ENCODE assay signal across 8 cellular contexts in genomic region chr3:108124337-108125150, GRCh38. TPM values are rescaled to one million over a fixed set of nuclear protein-coding genes. Genes with fewer than 3 reads are reported as not detected.
A peak's percentile ranks its signal among the peaks of the same experiment; 100 is the strongest.
DNase-seq lines count a peak whose midpoint lies in the region; ATAC-seq and TF ChIP-seq lines count a peak whose summit lies in the region.

No MANE protein-coding gene starts in this region.

- H3K27ac Mint-ChIP-seq in stimulated activated memory B cell treated with anti-CD40 and anti-IgM and Interleukin-4, amounts not matched to agents 10 μg/mL and 1 μg/mL and 100 μg/mL, for 72 hours, result peak overlapping the region; percentile 91

- H3K36me3 ChIP-seq in lung (ENCODE audit: control insufficient read depth in 2 of 2, insufficient read depth in 2 of 2, low read length in 2 of 2), result no peaks in the 10 kb centered on the region

- peak overlapping the region; percentile 96 for H3K4me3 Mint-ChIP-seq in stimulated activated memory B cell treated with anti-CD40 and anti-IgM and Interleukin-4, amounts not matched to agents 10 μg/mL and 1 μg/mL and 100 μg/mL, for 72 hours

- no peaks in the 10 kb centered on the region for H3K27me3 ChIP-seq in lung (ENCODE audit: control insufficient read depth, insufficient read depth)

- peaks cover 4% of the 10 kb centered on the region for H3K9me3 Mint-ChIP-seq in stimulated activated memory B cell treated with anti-CD40 and anti-IgM and Interleukin-4, amounts not matched to agents 10 μg/mL and 1 μg/mL and 100 μg/mL, for 72 hours

- no peaks in the 10 kb centered on the region for H3K27me3 Mint-ChIP-seq in stimulated activated memory B cell treated with anti-CD40 and anti-IgM and Interleukin-4, amounts not matched to agents 10 μg/mL and 1 μg/mL and 100 μg/mL, for 72 hours

- peak; percentile 46 for TF ChIP-seq POLR2A in GM18526 (IDR thresholded peaks at IDR 0.05; ENCODE audit: extremely low read depth, insufficient read length)

- no peaks in the 10 kb centered on the region for H3K9me3 ChIP-seq in lung (ENCODE audit: control insufficient read depth in 2 of 2, insufficient read depth in 1 of 2, low read length in 1 of 2)

- H3K4me1 ChIP-seq in lung (ENCODE audit: control insufficient read depth in 2 of 2, insufficient read depth in 2 of 2, low read length in 2 of 2), result peaks cover 0 to 7% of the 10 kb centered on the region in 2 donors

- peaks cover 67% of the 10 kb centered on the region for H3K4me1 Mint-ChIP-seq in stimulated activated memory B cell treated with anti-CD40 and anti-IgM and Interleukin-4, amounts not matched to agents 10 μg/mL and 1 μg/mL and 100 μg/mL, for 72 hours

- H3K27ac ChIP-seq in lung (ENCODE audit: low read depth in 1 of 2, low read length in 1 of 2), result peak overlapping the region in 1 of 2 donors; percentile 40

- DNase-seq in NCI-H2107 treated with DMSO at 0.1 percent for 48 hours (lab: John Stamatoyannopoulos, UW; ENCODE audit: unreplicated experiment) (peak; percentile 77), activated T-cell treated with anti-CD3 and anti-CD28 coated beads for 24 hours (ENCODE audit: low read depth) (peak; percentile 71), lung (ENCODE audit: low spot score) (no peak), NCI-H510A (lab: John Stamatoyannopoulos, UW) (no peak)

- peaks cover 25% of the 10 kb centered on the region for H3K36me3 Mint-ChIP-seq in stimulated activated memory B cell treated with anti-CD40 and anti-IgM and Interleukin-4, amounts not matched to agents 10 μg/mL and 1 μg/mL and 100 μg/mL, for 72 hours

- WGBS in lung, 2 donors, result 24 to 50% methylated on average over 10 of the region's 10 CpGs

- ATAC-seq in HG02840 (IDR thresholded peaks at IDR 0.05; ENCODE audit: low FRiP score, unreplicated experiment) (peak; percentile 85), lung (ENCODE audit: insufficient read depth, low FRiP score) (peak; percentile 23), SK-N-SH treated with all-trans-retinoic acid at 6 μM for 48 hours (no peak)
- ATAC-seq in stimulated activated memory B cell treated with anti-CD40 and anti-IgM and Interleukin-4, amounts not matched to agents 10 μg/mL and 1 μg/mL and 100 μg/mL, for 72 hours, result peak; percentile 89

- TF ChIP-seq CTCF in lung (IDR thresholded peaks at IDR 0.05; ENCODE audit: control extremely low read depth, extremely low read depth), result no peak

- H3K4me3 ChIP-seq in lung, result no peak overlapping the region

TF ChIP-seq in SK-N-SH treated with all-trans-retinoic acid at 6 μM for 48 hours, 23 proteins besides CTCF, POLR2A, EP300 and RAD21:
- TF ChIP-seq BACH2 (CRISPR knock-in tag; IDR thresholded peaks at IDR 0.05; ENCODE audit: borderline replicate concordance) (no peak), PPARA (CRISPR knock-in tag; IDR thresholded peaks at IDR 0.05; ENCODE audit: borderline replicate concordance) (no peak), CREB5 (CRISPR knock-in tag; IDR thresholded peaks at IDR 0.05; ENCODE audit: low read depth) (no peak), GLIS3 (CRISPR knock-in tag; IDR thresholded peaks at IDR 0.05) (no peak), ZFP3 (CRISPR knock-in tag; IDR thresholded peaks at IDR 0.05) (no peak)

RNA-seq across cellular contexts. Expression of gene CD47, which starts 33.7 kb away (rescaled TPM):
- 100 to 1,000 TPM; 150 to 410 TPM for total RNA-seq in lung
- polyA plus RNA-seq in lung, result 100 to 1,000 TPM; 115 to 116 TPM

Comparison
In these comparisons a context has a peak if more than half of its experiments do, and no peak if none do; other contexts are left out.
1. DNase-seq: peak in NCI-H2107 treated with DMSO at 0.1 percent for 48 hours (single experiment) and activated T-cell treated with anti-CD3 and anti-CD28 coated beads for 24 hours (single experiment); none in lung (single experiment) and NCI-H510A (single experiment).